7 cellular contexts compared by ENCODE assay signal in the genomic region with DNA sequence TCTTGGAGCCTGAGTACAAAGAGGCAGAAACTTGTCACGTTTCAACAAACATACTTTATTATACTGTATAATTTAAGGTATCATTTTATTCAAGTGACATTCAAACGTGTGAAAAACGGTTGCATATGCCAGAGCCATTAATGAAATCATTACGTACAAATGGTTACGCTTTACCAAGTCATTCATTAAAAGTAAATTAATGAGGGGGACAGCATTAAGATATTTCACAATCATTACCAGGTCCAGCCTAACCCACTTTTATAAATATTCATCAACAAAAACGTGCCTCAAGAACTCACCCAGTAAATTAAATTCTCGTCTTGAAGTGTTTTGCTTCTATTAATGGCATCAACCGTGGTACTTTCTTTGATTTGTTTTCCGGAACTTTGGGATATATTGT.
"Had no signal": no experiment of that assay in that cellular context is flagged by ENCODE, and none has a peak within 500 bp of the region (broad histone marks: within the 10 kb centered on the region; RNA-seq: fewer than 3 reads in every experiment).

No MANE protein-coding gene starts in this region.

- H3K27ac ChIP-seq: KMS-11 had no signal

- H3K4me2 ChIP-seq: GM23338, KMS-11 had no signal

- DNase-seq: HCEC 1CT, KBM-7 had no signal

- H3K9ac ChIP-seq: KMS-11 had no signal

- H3K4me3 ChIP-seq: GM23338 had no signal

- FAIRE-seq: H1, H54, HTR-8/SVneo had no signal
